ENCODE assay signal across 8 cellular contexts in genomic region chr1:197521118-197521739, GRCh38.
DNase-seq lines count a peak whose midpoint lies in the region; ATAC-seq and TF ChIP-seq lines count a peak whose summit lies in the region.

No MANE protein-coding gene starts in this region.

- H3K36me3 Mint-ChIP-seq in activated B cell treated with CpG ODN at 0.5 μM for 24 hours (ENCODE audit: low read depth): no peaks in the 10 kb centered on the region

- H3K9me2 ChIP-seq in MM.1S (replicated peaks; ENCODE audit: insufficient read depth, low read length): no peaks in the 10 kb centered on the region

- peak; percentile 47 for DNase-seq in AG10803 (ENCODE audit: low read depth)
- DNase-seq in GM04504 (ENCODE audit: low read depth): peak; percentile 21
- DNase-seq in HCEC 1CT: peak; percentile 30
- peak; percentile 55 for DNase-seq in MM.1S
- DNase-seq in activated B cell treated with CpG ODN at 0.5 μM for 24 hours: no peak
- peak; percentile 25 for DNase-seq in iPS-NIHi7 (ENCODE audit: extremely low spot score)
- DNase-seq in upper lobe of left lung: no peak
- no peak for DNase-seq in activated effector memory CD4-positive, alpha-beta T cell treated with Interleukin-2 at 50 U/mL for 16 hours

- TF ChIP-seq EP300 in upper lobe of left lung (IDR thresholded peaks at IDR 0.05): no peak

- intact Hi-C loops in activated B cell treated with CpG ODN at 0.5 μM for 24 hours (cut with micrococcal nuclease): loop anchor here (1.0 to 5.0 kb wide), 4 partner anchors 339 to 944 kb away; no protein-coding TSS in a partner anchor

- peak; percentile 42 for ATAC-seq in activated B cell treated with CpG ODN at 0.5 μM for 24 hours (ENCODE audit: low read depth)
- ATAC-seq in upper lobe of left lung (ENCODE audit: low FRiP score in 2 of 2): no peak

- H3K79me2 ChIP-seq in MM.1S (ENCODE audit: low read length): no peaks in the 10 kb centered on the region

- H3K27ac Mint-ChIP-seq in activated B cell treated with CpG ODN at 0.5 μM for 24 hours: no peak overlapping the region

- no peak overlapping the region for H3K4me3 Mint-ChIP-seq in activated B cell treated with CpG ODN at 0.5 μM for 24 hours

- H3K9me3 ChIP-seq in MM.1S (replicated peaks; ENCODE audit: insufficient read depth, low read length): no peaks in the 10 kb centered on the region
- H3K9me3 ChIP-seq in upper lobe of left lung: no peaks in the 10 kb centered on the region

- no peaks in the 10 kb centered on the region for H3K27me3 ChIP-seq in MM.1S (replicated peaks; ENCODE audit: insufficient read depth, low read length)
- H3K27me3 ChIP-seq in upper lobe of left lung: no peaks in the 10 kb centered on the region

- no peaks in the 10 kb centered on the region for H3K27me3 Mint-ChIP-seq in activated B cell treated with CpG ODN at 0.5 μM for 24 hours

- CTCF ChIA-PET in activated B cell treated with CpG ODN at 0.5 μM for 24 hours (lab: Charles Lee): interaction anchor here (0.7 to 2.4 kb wide), 9 partner anchors 8 to 946 kb away, joined by 3 to 14 read pairs (median 7); no protein-coding TSS in a partner anchor

- H3F3A ChIP-seq in MM.1S (ENCODE audit: insufficient read depth, low read length): 0 out of 2 replicates have a peak, but pooled peaks cover 2% of the 10 kb centered on the region

- no peak overlapping the region for H3K9ac ChIP-seq in MM.1S (ENCODE audit: low read length)

- no peaks in the 10 kb centered on the region for H3K36me3 ChIP-seq in MM.1S (replicated peaks; ENCODE audit: insufficient read depth, low read length)
- no peaks in the 10 kb centered on the region for H3K36me3 ChIP-seq in upper lobe of left lung

- no peak for TF ChIP-seq POLR2A in upper lobe of left lung (IDR thresholded peaks at IDR 0.05)

- no peaks in the 10 kb centered on the region for H3K4me1 Mint-ChIP-seq in activated B cell treated with CpG ODN at 0.5 μM for 24 hours

- no peak overlapping the region for H3K27ac ChIP-seq in MM.1S (ENCODE audit: low read length)
- no peak overlapping the region for H3K27ac ChIP-seq in upper lobe of left lung

- H2AFZ ChIP-seq in MM.1S (ENCODE audit: low read length): no peak overlapping the region

- no peaks in the 10 kb centered on the region for H4K20me1 ChIP-seq in MM.1S (ENCODE audit: insufficient read depth, low read length)

- H3K4me3 ChIP-seq in AG10803 (ENCODE audit: low read length) (no peak overlapping the region), MM.1S (ENCODE audit: low read length) (no peak overlapping the region), upper lobe of left lung (no peak overlapping the region)

- no peak overlapping the region for H3K4me2 ChIP-seq in MM.1S (ENCODE audit: low read depth, low read length)

- 39 to 54% methylated on average over 2 of the region's 2 CpGs for WGBS in upper lobe of left lung, 2 donors

- POLR2A ChIA-PET in activated B cell treated with CpG ODN at 0.5 μM for 24 hours (lab: Charles Lee): no interaction called here

- TF ChIP-seq CTCF in AG10803 (conservative IDR thresholded peaks at IDR 0.05; ENCODE audit: low read length) (peak; percentile 82), MM.1S (IDR thresholded peaks at IDR 0.05; ENCODE audit: low read length) (peak; percentile 90), activated B cell treated with CpG ODN at 0.5 μM for 24 hours (IDR thresholded peaks at IDR 0.05) (peak; percentile 47), upper lobe of left lung (IDR thresholded peaks at IDR 0.05) (peak in 5 of 6 experiments; percentile 33 to 51 (median 48))

- H3K9me3 Mint-ChIP-seq in activated B cell treated with CpG ODN at 0.5 μM for 24 hours: no peaks in the 10 kb centered on the region

- no peaks in the 10 kb centered on the region for H3K4me1 ChIP-seq in MM.1S (ENCODE audit: low read length)
- H3K4me1 ChIP-seq in upper lobe of left lung: no peaks in the 10 kb centered on the region

Comparison
In these comparisons a context has a peak if more than half of its experiments do, and no peak if none do; other contexts are left out.
1. DNase-seq: peak in AG10803 (single experiment), GM04504 (single experiment), HCEC 1CT (single experiment), MM.1S (single experiment) and iPS-NIHi7 (single experiment); none in activated B cell treated with CpG ODN at 0.5 μM for 24 hours (single experiment), upper lobe of left lung (0 of 2) and activated effector memory CD4-positive, alpha-beta T cell treated with Interleukin-2 at 50 U/mL for 16 hours (single experiment).
2. Peak in every context shown above with its lines, with median percentiles within 50 percentile points of each other: CTCF ChIP-seq.